ENCODE assay signal across 13 cellular contexts in the genomic region with DNA sequence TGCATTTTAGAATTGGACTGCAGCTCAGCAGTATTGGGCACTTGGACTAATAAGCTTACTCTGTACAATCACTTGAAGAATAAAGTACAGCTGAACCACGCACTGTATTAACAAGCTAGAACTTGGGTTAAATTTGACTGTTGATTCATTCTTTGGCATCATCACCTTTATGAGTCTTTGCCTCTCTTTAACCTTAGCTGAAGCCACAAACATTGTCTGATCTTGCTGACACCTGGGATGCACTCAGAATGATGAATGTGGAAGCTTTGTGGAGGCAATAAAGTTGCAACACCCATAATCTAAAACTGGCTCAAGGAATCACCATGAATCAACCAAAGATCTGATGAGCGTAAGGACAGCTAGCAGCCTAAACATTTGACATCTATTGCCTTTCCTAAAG.
"Had no signal": no experiment of that assay in that cellular context is flagged by ENCODE, and none has a peak within 500 bp of the region (broad histone marks: within the 10 kb centered on the region; RNA-seq: fewer than 3 reads in every experiment).

No MANE protein-coding gene starts in this region.

- H3K36me3 ChIP-seq: gastrocnemius medialis, ovary had no signal

- H3K9me3 ChIP-seq: gastrocnemius medialis, ovary had no signal

- H3K4me1 ChIP-seq: gastrocnemius medialis had no signal

- H3K4me3 ChIP-seq: dorsolateral prefrontal cortex, gastrocnemius medialis, ovary had no signal

- H3K27me3 ChIP-seq: dorsolateral prefrontal cortex, ovary had no signal

- ATAC-seq: activated CD8-positive, alpha-beta memory T cell treated with anti-CD3 and anti-CD28 coated beads, Interleukin-2, amount 10 ng/mL, durations not matched to agents 7 days and 5 days; activated naive CD4-positive, alpha-beta T cell treated with anti-CD3 and anti-CD28 coated beads, Interleukin-2, amount 50 U/mL, for 72 hours; gastrocnemius medialis had no signal

- H3K27ac ChIP-seq: dorsolateral prefrontal cortex, gastrocnemius medialis, ovary had no signal

- DNase-seq: activated CD4-positive, alpha-beta T cell treated with anti-CD3 and anti-CD28 coated beads, Interleukin-2, amount 50 U/mL, for 4 hours; activated CD4-positive, CD25-positive, alpha-beta regulatory T cell treated with anti-CD3 and anti-CD28 coated beads, Interleukin-2, amount 50 U/mL, for 72 hours; activated CD8-positive, alpha-beta memory T cell treated with anti-CD3 and anti-CD28 coated beads, Interleukin-2, amount 10 ng/mL, durations not matched to agents 7 days and 5 days; activated effector memory CD4-positive, alpha-beta T cell treated with Interleukin-2 at 50 U/mL for 16 hours; activated T-cell treated with anti-CD3 and anti-CD28 coated beads, Interleukin-2, amount 50 U/mL, for 24 hours; dorsolateral prefrontal cortex; gastrocnemius medialis; kidney; nephron progenitor cell; ovary; stimulated activated CD4-positive, alpha-beta T cell treated with anti-CD3 and anti-CD28 coated beads, Interleukin-15, amount 100 ng/mL, for 24 hours; stimulated activated CD4-positive, alpha-beta T cell treated with anti-CD3 and anti-CD28 coated beads, Interleukin-4, amount 100 ng/mL, for 24 hours had no signal
